Comparison of ENCODE assay signal across 8 cellular contexts in the genomic region with DNA sequence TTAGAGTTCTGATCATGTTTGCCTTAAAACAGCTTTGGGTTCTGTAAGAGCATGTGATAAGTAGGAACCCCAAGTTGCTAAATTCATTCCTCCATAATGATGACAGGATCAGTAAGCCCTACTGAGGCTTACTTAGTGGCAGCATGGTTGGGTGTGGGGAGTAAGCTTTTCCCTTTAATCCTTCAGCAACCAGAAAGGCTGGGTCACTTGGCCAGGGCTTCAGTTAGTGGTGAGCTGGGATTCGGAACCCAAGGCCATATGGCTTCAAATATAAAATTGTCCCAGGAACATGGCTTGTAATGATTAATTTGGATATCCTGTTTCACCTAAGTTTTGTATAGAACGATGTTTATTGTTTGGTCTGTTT. TPM values are rescaled to one million over a fixed set of nuclear protein-coding genes. Genes with fewer than 3 reads are reported as not detected.
DNase-seq lines count a peak whose midpoint lies in the region; ATAC-seq and TF ChIP-seq lines count a peak whose summit lies in the region.

No MANE protein-coding gene starts in this region.

- H3K27me3 Mint-ChIP-seq in central memory CD8-positive, alpha-beta T cell: no peaks in the 10 kb centered on the region

- H3K4me1 ChIP-seq in Loucy (ENCODE audit: insufficient read depth, low read length, poor library complexity, severe bottlenecking) (peaks cover 16% of the 10 kb centered on the region), lower lobe of right lung (peaks cover 7% of the 10 kb centered on the region), uterus (no peaks in the 10 kb centered on the region)

- H3K27me3 ChIP-seq in Loucy (ENCODE audit: insufficient read depth, low read length, poor library complexity, severe bottlenecking): peaks cover 27% of the 10 kb centered on the region
- no peaks in the 10 kb centered on the region for H3K27me3 ChIP-seq in lower lobe of right lung (ENCODE audit: low read depth)
- no peaks in the 10 kb centered on the region for H3K27me3 ChIP-seq in uterus

- peak overlapping the region; percentile 96 for H3K4me3 ChIP-seq in GM12864 (ENCODE audit: low read depth, low read length)
- H3K4me3 ChIP-seq in Loucy (ENCODE audit: low read length, poor library complexity, severe bottlenecking): peak overlapping the region; percentile 95
- peak overlapping the region; percentile 96 for H3K4me3 ChIP-seq in lower lobe of right lung
- peak overlapping the region; percentile 84 to 88 for H3K4me3 ChIP-seq in uterus

- H3K4me2 ChIP-seq in Loucy (ENCODE audit: low read depth, low read length, poor library complexity, severe bottlenecking): peak overlapping the region; percentile 78

- ATAC-seq in GM21786 (IDR thresholded peaks at IDR 0.05; ENCODE audit: unreplicated experiment): peak; percentile 13
- no peak for ATAC-seq in central memory CD8-positive, alpha-beta T cell (replicated peaks; ENCODE audit: extremely low read depth, poor library complexity, severe bottlenecking)
- peak in 1 of 2 donors; percentile 5 for ATAC-seq in lower lobe of right lung

- H3K27ac Mint-ChIP-seq in central memory CD8-positive, alpha-beta T cell (ENCODE audit: low read depth): peak overlapping the region; percentile 84

- H3K9me3 ChIP-seq in Loucy (ENCODE audit: insufficient read depth, low read depth, low read length) (no peaks in the 10 kb centered on the region), lower lobe of right lung (no peaks in the 10 kb centered on the region), uterus (no peaks in the 10 kb centered on the region)

- H3K79me2 ChIP-seq in Loucy (ENCODE audit: insufficient read depth, low read length): peaks cover 24% of the 10 kb centered on the region

- TF ChIP-seq CTCF in GM12864 (IDR thresholded peaks at IDR 0.05; ENCODE audit: low read depth, low read length, missing control alignments): no peak
- no peak for TF ChIP-seq CTCF in Loucy (conservative IDR thresholded peaks at IDR 0.05; ENCODE audit: low read length)
- no peak for TF ChIP-seq CTCF in lower lobe of right lung (IDR thresholded peaks at IDR 0.05)
- TF ChIP-seq CTCF in uterus (IDR thresholded peaks at IDR 0.05): no peak

- peaks cover 11% of the 10 kb centered on the region for H3K4me1 Mint-ChIP-seq in central memory CD8-positive, alpha-beta T cell

- peak overlapping the region; percentile 87 for H3K9ac ChIP-seq in Loucy (ENCODE audit: low read depth, low read length, poor library complexity, severe bottlenecking)

- DNase-seq in GM12864 (ENCODE audit: low read depth) (no peak), lower lobe of right lung (no peak), uterus (no peak), islet precursor cell (no peak), NCI-H1048 (lab: John Stamatoyannopoulos, UW) (no peak)
- no peak for DNase-seq in central memory CD8-positive, alpha-beta T cell (ENCODE audit: low spot score in 2 of 2)

- TF ChIP-seq POLR2A in uterus (IDR thresholded peaks at IDR 0.05): no peak

- no peaks in the 10 kb centered on the region for H3F3A ChIP-seq in Loucy (ENCODE audit: low read depth)

- H2AFZ ChIP-seq in Loucy (ENCODE audit: low read length): peak overlapping the region; percentile 96

- H3K36me3 ChIP-seq in Loucy (ENCODE audit: insufficient read depth, low read length) (no peaks in the 10 kb centered on the region), lower lobe of right lung (no peaks in the 10 kb centered on the region), uterus (no peaks in the 10 kb centered on the region)

- H3K4me3 Mint-ChIP-seq in central memory CD8-positive, alpha-beta T cell: peak overlapping the region; percentile 99

- H3K27ac ChIP-seq in lower lobe of right lung (peak overlapping the region; percentile 80), uterus (peak overlapping the region; percentile 80 to 85)

- intact Hi-C loops in lower lobe of right lung (cut with DNase I): no loop called here
- intact Hi-C loops in uterus (cut with DNase I; ENCODE audit: low total_unique reads): no loop called here

- no peaks in the 10 kb centered on the region for H4K20me1 ChIP-seq in Loucy (ENCODE audit: insufficient read depth, low read length, poor library complexity, severe bottlenecking)

- no peaks in the 10 kb centered on the region for H3K9me3 Mint-ChIP-seq in central memory CD8-positive, alpha-beta T cell

- H3K9me2 ChIP-seq in Loucy (replicated peaks; ENCODE audit: low read depth, low read length): no peaks in the 10 kb centered on the region

- H3K36me3 Mint-ChIP-seq in central memory CD8-positive, alpha-beta T cell (ENCODE audit: insufficient read depth): peaks cover 4% of the 10 kb centered on the region

RNA-seq across cellular contexts. Expression of gene GINS3, which starts 0.8 kb away (rescaled TPM):
- 2.5 TPM for total RNA-seq in lower lobe of right lung
- total RNA-seq in uterus: 1 to 10 TPM in 3 of 4 donors, under 1 TPM in 1; 0.77 to 5.9 (median 5.0) TPM
